Comparison of ENCODE assay signal across 17 cellular contexts in the genomic region with DNA sequence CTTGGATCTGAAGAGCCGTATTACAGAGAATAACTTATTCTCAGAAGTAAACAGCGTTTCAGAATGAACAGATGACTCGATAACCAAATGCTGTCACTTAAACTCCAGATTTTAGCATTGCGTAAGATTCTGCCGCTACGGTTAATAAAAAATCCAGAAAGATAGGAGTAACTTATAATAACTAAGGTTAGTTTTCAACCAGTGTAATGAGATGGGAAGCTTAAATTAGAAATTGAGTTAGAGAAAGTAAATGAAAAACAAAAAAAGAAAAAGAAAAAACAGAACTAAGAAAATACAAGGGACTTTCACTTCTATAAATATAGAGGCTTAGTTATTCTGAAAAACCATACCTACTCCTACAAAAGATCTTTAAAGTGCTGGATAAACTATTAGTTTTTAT. TPM values are rescaled to one million over a fixed set of nuclear protein-coding genes. Genes with fewer than 3 reads are reported as not detected.
DNase-seq lines count a peak whose midpoint lies in the region; ATAC-seq and TF ChIP-seq lines count a peak whose summit lies in the region.
"Had no signal": no experiment of that assay in that cellular context is flagged by ENCODE, and none has a peak within 500 bp of the region (broad histone marks: within the 10 kb centered on the region; RNA-seq: fewer than 3 reads in every experiment).

No MANE protein-coding gene starts in this region.

- H3K36me3 ChIP-seq in OCI-LY3 (replicated peaks; ENCODE audit: low read depth, low read length) (no peaks in the 10 kb centered on the region), osteoblast (ENCODE audit: insufficient read depth, low read length) (no peaks in the 10 kb centered on the region)
- H3K36me3 ChIP-seq: breast epithelium, SJSA1 had no signal

- H3K4me2 ChIP-seq in OCI-LY3 (ENCODE audit: low read length) = peak overlapping the region; percentile 89
- H3K4me2 ChIP-seq in osteoblast (ENCODE audit: insufficient read depth, low read length) = no peak overlapping the region

- no peaks in the 10 kb centered on the region for H4K20me1 ChIP-seq in OCI-LY3 (ENCODE audit: insufficient read depth, low read length)
- no peaks in the 10 kb centered on the region for H4K20me1 ChIP-seq in osteoblast (ENCODE audit: insufficient read depth, low read length)

- H2AFZ ChIP-seq in OCI-LY3 (ENCODE audit: low read depth, low read length) (no peak overlapping the region), osteoblast (ENCODE audit: low read length) (no peak overlapping the region)

- peaks cover 0 to 6% (median 2%) of the 10 kb centered on the region in 5 donors for H3K27me3 Mint-ChIP-seq in naive thymus-derived CD8-positive, alpha-beta T cell

- H3K9me3 ChIP-seq in OCI-LY3 (ENCODE audit: insufficient read depth, low read length) = peaks cover 4% of the 10 kb centered on the region; the same call in 1 of the 2 replicates
- H3K9me3 ChIP-seq in osteoblast (ENCODE audit: low read depth, low read length) = no peaks in the 10 kb centered on the region
- H3K9me3 ChIP-seq: breast epithelium, SJSA1 had no signal

- H3K4me3 ChIP-seq in OCI-LY3 (ENCODE audit: low read length) (peak overlapping the region; percentile 67), osteoblast (ENCODE audit: insufficient read depth, low read length) (no peak overlapping the region)
- H3K4me3 ChIP-seq: breast epithelium, SJSA1 had no signal

- DNase-seq in NCI-H2171 treated with DMSO at 0.1 percent for 48 hours (lab: John Stamatoyannopoulos, UW) = no peak
- no peak for DNase-seq in osteoblast (ENCODE audit: insufficient read length, low spot score, missing footprints)
- no peak for DNase-seq in activated effector memory CD4-positive, alpha-beta T cell treated with anti-CD3 and anti-CD28 coated beads, Interleukin-2, amount 50 U/mL, for 16 hours
- no peak for DNase-seq in naive thymus-derived CD8-positive, alpha-beta T cell
- DNase-seq: activated CD8-positive, alpha-beta memory T cell treated with anti-CD3 and anti-CD28 coated beads for 24 hours; activated naive CD4-positive, alpha-beta T cell treated with Interleukin-2 at 50 U/mL for 16 hours; DMS53; endodermal cell; NCI-H2029 had no signal

- no peak overlapping the region for H3K4me3 Mint-ChIP-seq in naive thymus-derived CD8-positive, alpha-beta T cell
- H3K4me3 Mint-ChIP-seq: endodermal cell; stimulated activated effector memory CD8-positive, alpha-beta T cell treated with anti-CD3 and anti-CD28 coated beads, Interleukin-12 subunit alpha, Interleukin-12 subunit beta, amount 100 ng/mL, for 72 hours had no signal

- no peaks in the 10 kb centered on the region for H3K27me3 ChIP-seq in OCI-LY3 (ENCODE audit: low read depth, low read length)
- no peaks in the 10 kb centered on the region for H3K27me3 ChIP-seq in osteoblast (ENCODE audit: insufficient read depth, low read length)
- H3K27me3 ChIP-seq: breast epithelium, SJSA1 had no signal

- no peak overlapping the region for H3K27ac Mint-ChIP-seq in naive thymus-derived CD8-positive, alpha-beta T cell
- H3K27ac Mint-ChIP-seq: endodermal cell; progenitor cell of endocrine pancreas; stimulated activated effector memory CD8-positive, alpha-beta T cell treated with anti-CD3 and anti-CD28 coated beads, Interleukin-12 subunit alpha, Interleukin-12 subunit beta, amount 100 ng/mL, for 72 hours had no signal

- H3K9ac ChIP-seq in OCI-LY3 (ENCODE audit: low read length) = peak overlapping the region; percentile 81

- H3K27ac ChIP-seq in OCI-LY3 (ENCODE audit: low read length) (peak overlapping the region; percentile 95), osteoblast (ENCODE audit: low read depth, low read length) (no peak overlapping the region)
- H3K27ac ChIP-seq: breast epithelium, SJSA1 had no signal

- H3K79me2 ChIP-seq in OCI-LY3 (ENCODE audit: low read length) (no peaks in the 10 kb centered on the region), osteoblast (ENCODE audit: insufficient read depth, low read length) (no peaks in the 10 kb centered on the region)

- ATAC-seq in GM18511 (IDR thresholded peaks at IDR 0.05; ENCODE audit: unreplicated experiment) (peak; percentile 79), GM21381 (IDR thresholded peaks at IDR 0.05; ENCODE audit: unreplicated experiment) (peak; percentile 78), HG02981 (IDR thresholded peaks at IDR 0.05; ENCODE audit: unreplicated experiment) (peak; percentile 64)
- no peak for ATAC-seq in naive thymus-derived CD8-positive, alpha-beta T cell
- ATAC-seq: stimulated activated effector memory CD8-positive, alpha-beta T cell treated with anti-CD3 and anti-CD28 coated beads, Interleukin-12 subunit alpha, Interleukin-12 subunit beta, amount 100 ng/mL, for 72 hours had no signal

- H3K9me3 Mint-ChIP-seq in naive thymus-derived CD8-positive, alpha-beta T cell = peaks cover 0 to 11% (median 4%) of the 10 kb centered on the region in 9 donors
- H3K9me3 Mint-ChIP-seq: endodermal cell had no signal

- no peaks in the 10 kb centered on the region for H3K4me1 Mint-ChIP-seq in naive thymus-derived CD8-positive, alpha-beta T cell
- H3K4me1 Mint-ChIP-seq: endodermal cell; stimulated activated effector memory CD8-positive, alpha-beta T cell treated with anti-CD3 and anti-CD28 coated beads, Interleukin-12 subunit alpha, Interleukin-12 subunit beta, amount 100 ng/mL, for 72 hours had no signal

- H3K36me3 Mint-ChIP-seq in naive thymus-derived CD8-positive, alpha-beta T cell = no peaks in the 10 kb centered on the region
- H3K36me3 Mint-ChIP-seq: stimulated activated effector memory CD8-positive, alpha-beta T cell treated with anti-CD3 and anti-CD28 coated beads, Interleukin-12 subunit alpha, Interleukin-12 subunit beta, amount 100 ng/mL, for 72 hours had no signal

- POLR2A ChIA-PET in naive thymus-derived CD8-positive, alpha-beta T cell (lab: Charles Lee) = no interaction called here

- TF ChIP-seq CTCF in OCI-LY3 (IDR thresholded peaks at IDR 0.05; ENCODE audit: low read depth, low read length) (no peak), osteoblast (IDR thresholded peaks at IDR 0.05; ENCODE audit: extremely low read depth, low read depth, low read length) (no peak)

- peaks cover 59% of the 10 kb centered on the region for H3K4me1 ChIP-seq in OCI-LY3 (ENCODE audit: low read length)
- H3K4me1 ChIP-seq in osteoblast (ENCODE audit: insufficient read depth, low read length) = no peaks in the 10 kb centered on the region
- H3K4me1 ChIP-seq: breast epithelium, SJSA1 had no signal

RNA-seq across cellular contexts. Expression of a gene that starts 13.1 kb away (rescaled TPM):
- total RNA-seq in osteoblast = under 0.01 TPM in 1 of 2 replicates, not detected in the other
- under 1 TPM; 0.11 to 0.21 TPM for total RNA-seq in naive thymus-derived CD8-positive, alpha-beta T cell
- polyA plus RNA-seq in naive thymus-derived CD8-positive, alpha-beta T cell = not detected
- total RNA-seq: SJSA1 had no signal

Comparison
In these comparisons a context has a peak if more than half of its experiments do, and no peak if none do; other contexts are left out.
1. ATAC-seq: peak in GM18511 (single experiment), GM21381 (single experiment) and HG02981 (single experiment); none in naive thymus-derived CD8-positive, alpha-beta T cell (0 of 2).